In genomic region chr1:67339623-67340343, GRCh38 we compare ENCODE assay signal across 8 cellular contexts. TPM values are rescaled to one million over a fixed set of nuclear protein-coding genes. Genes with fewer than 3 reads are reported as not detected.
DNase-seq lines count a peak whose midpoint lies in the region; ATAC-seq and TF ChIP-seq lines count a peak whose summit lies in the region.

No MANE protein-coding gene starts in this region.

- H3F3A ChIP-seq in PC-3 (ENCODE audit: low read length, unreplicated experiment) = no peaks in the 10 kb centered on the region

- intact Hi-C loops in PC-3 (cut with micrococcal nuclease) (loop anchor here (10.0 kb wide), 1 partner anchor 195 kb away; no protein-coding TSS in a partner anchor), A673 (cut with micrococcal nuclease; ENCODE audit: unreplicated experiment) (no loop called here)

- no peaks in the 10 kb centered on the region for H3K27me3 ChIP-seq in PC-3 (ENCODE audit: low read length)
- no peaks in the 10 kb centered on the region for H3K27me3 ChIP-seq in A673 (replicated peaks; ENCODE audit: insufficient read depth, low read depth, low read length, poor library complexity)

- ATAC-seq in GM18520 (IDR thresholded peaks at IDR 0.05; ENCODE audit: unreplicated experiment) (peak; percentile 26), HG02852 (IDR thresholded peaks at IDR 0.05; ENCODE audit: unreplicated experiment) (peak; percentile 36), PC-3 (peak; percentile 98), HG02970 (IDR thresholded peaks at IDR 0.05; ENCODE audit: low FRiP score, unreplicated experiment) (no peak), left lobe of liver (no peak)
- ATAC-seq in stimulated activated naive CD8-positive, alpha-beta T cell treated with anti-CD3 and anti-CD28 coated beads, Interleukin-15, Interleukin-2, amounts not matched to agents 100 U/mL and 50 U/mL, for 24 hours = peak; percentile 60

- H3K9me2 ChIP-seq in PC-3 (replicated peaks; ENCODE audit: low read length) = no peaks in the 10 kb centered on the region

- no peak for TF ChIP-seq CTCF in PC-3 (conservative IDR thresholded peaks at IDR 0.05; ENCODE audit: low read depth, low read length)
- TF ChIP-seq CTCF in epithelial cell of proximal tubule (conservative IDR thresholded peaks at IDR 0.05; ENCODE audit: low read depth, low read length) = no peak
- TF ChIP-seq CTCF in A673 (conservative IDR thresholded peaks at IDR 0.05; ENCODE audit: low read depth, low read length) = no peak

- no peaks in the 10 kb centered on the region for H3K9me3 ChIP-seq in PC-3 (ENCODE audit: low read length)
- no peaks in the 10 kb centered on the region for H3K9me3 ChIP-seq in A673 (ENCODE audit: low read depth, low read length, poor library complexity, severe bottlenecking)

- CTCF ChIA-PET in PC-3 (lab: Charles Lee) (interaction anchor here (1.0 kb wide), 1 partner anchor 106 kb away, joined by 4 read pairs; no protein-coding TSS in a partner anchor), A673 (lab: Charles Lee) (no interaction called here)

- 0 out of 2 replicates have a peak overlapping the region, but pooled peaks have one; percentile 33 for H2AFZ ChIP-seq in PC-3 (ENCODE audit: low read length)

- H3K4me3 ChIP-seq in PC-3 (ENCODE audit: low read length) = no peak overlapping the region; the same call in 1 of the 2 replicates
- no peak overlapping the region for H3K4me3 ChIP-seq in epithelial cell of proximal tubule (ENCODE audit: low read depth, low read length)
- no peak overlapping the region for H3K4me3 ChIP-seq in A673 (ENCODE audit: low read depth, low read length, poor library complexity, severe bottlenecking)

- no peak overlapping the region for H3K9ac ChIP-seq in PC-3 (ENCODE audit: low read length)

- no peaks in the 10 kb centered on the region for H3K36me3 ChIP-seq in PC-3 (ENCODE audit: low read depth, low read length)
- H3K36me3 ChIP-seq in A673 (ENCODE audit: insufficient read depth, low read length, poor library complexity, severe bottlenecking) = no peaks in the 10 kb centered on the region

- H3K4me1 ChIP-seq in PC-3 (ENCODE audit: insufficient read depth, low read length) = peaks cover 13% of the 10 kb centered on the region
- H3K4me1 ChIP-seq in A673 (ENCODE audit: insufficient read depth, low read length, poor library complexity, severe bottlenecking) = no peaks in the 10 kb centered on the region

- no peaks in the 10 kb centered on the region for H4K20me1 ChIP-seq in PC-3 (ENCODE audit: low read length)

- peak; percentile 76 for DNase-seq in PC-3
- DNase-seq in epithelial cell of proximal tubule (ENCODE audit: low read depth) = peak; percentile 49
- DNase-seq in stimulated activated naive CD8-positive, alpha-beta T cell treated with anti-CD3 and anti-CD28 coated beads, Interleukin-15, Interleukin-2, amounts not matched to agents 100 U/mL and 50 U/mL, for 24 hours = peak; percentile 47
- no peak for DNase-seq in left lobe of liver (ENCODE audit: low spot score)
- no peak for DNase-seq in A673 (ENCODE audit: low spot score)

- POLR2A ChIA-PET in PC-3 (lab: Charles Lee; ENCODE audit: unreplicated experiment) = interaction anchor here (0.5 kb wide), 1 partner anchor 31 kb away, joined by 6 read pairs; no protein-coding TSS in a partner anchor
- POLR2A ChIA-PET in A673 (lab: Charles Lee; ENCODE audit: low non-redundant PET) = no interaction called here

- peak overlapping the region; percentile 62 for H3K4me2 ChIP-seq in PC-3 (ENCODE audit: low read length)

- BruUV-seq in PC-3 (replicated peaks; lab: Mats Ljungman, UMichigan) (no TSS peak), A673 (replicated peaks; lab: Mats Ljungman, UMichigan) (no TSS peak)

- H3K79me2 ChIP-seq in PC-3 (ENCODE audit: low read length) = no peaks in the 10 kb centered on the region

- H3K27ac ChIP-seq in PC-3 (ENCODE audit: low read length) (peak overlapping the region; percentile 51), A673 (ENCODE audit: low read depth, low read length, poor library complexity, severe bottlenecking) (no peak overlapping the region)

RNA-seq across cellular contexts. Expression of gene IL12RB2, which starts 32.1 kb away (rescaled TPM):
- total RNA-seq in PC-3 (2014; rRNA removed) (0.81 TPM in 1 of 2 replicates, not detected in the other), epithelial cell of proximal tubule (0.72 and 1.3 TPM in 2 replicates), left lobe of liver (0.43 TPM), A673 (2021) (0.39 and 0.70 TPM in 2 replicates)

Comparison
In these comparisons a context has a peak if more than half of its experiments do, and no peak if none do; other contexts are left out.
1. ATAC-seq: peak in GM18520 (single experiment), HG02852 (single experiment), PC-3 (single experiment) and stimulated activated naive CD8-positive, alpha-beta T cell treated with anti-CD3 and anti-CD28 coated beads, Interleukin-15, Interleukin-2, amounts not matched to agents 100 U/mL and 50 U/mL, for 24 hours (single experiment); none in HG02970 (single experiment) and left lobe of liver (single experiment).
2. DNase-seq: peak in PC-3 (single experiment), epithelial cell of proximal tubule (single experiment) and stimulated activated naive CD8-positive, alpha-beta T cell treated with anti-CD3 and anti-CD28 coated beads, Interleukin-15, Interleukin-2, amounts not matched to agents 100 U/mL and 50 U/mL, for 24 hours (single experiment); none in left lobe of liver (single experiment) and A673 (single experiment).